Comparison of ENCODE assay signal across 8 cellular contexts in genomic region chr2:71276311-71277158, GRCh38. TPM values are rescaled to one million over a fixed set of nuclear protein-coding genes. Genes with fewer than 3 reads are reported as not detected.
DNase-seq lines count a peak whose midpoint lies in the region; ATAC-seq and TF ChIP-seq lines count a peak whose summit lies in the region.

No MANE protein-coding gene starts in this region.

- H3K4me3 Mint-ChIP-seq in nephron progenitor cell = peak overlapping the region; percentile 78

- no peak overlapping the region for H3K27ac ChIP-seq in HUES48 (ENCODE audit: low read depth, low read length)

- no peaks in the 10 kb centered on the region for H3K36me3 Mint-ChIP-seq in nephron progenitor cell (ENCODE audit: low read depth)

- no peak overlapping the region for H3K9ac ChIP-seq in HUES48 (ENCODE audit: low read depth, low read length)

- ATAC-seq in GM21447 (IDR thresholded peaks at IDR 0.05; ENCODE audit: unreplicated experiment) = peak; percentile 95

- DNase-seq in DMS 273 treated with DMSO at 0.1 percent for 48 hours (lab: John Stamatoyannopoulos, UW) = peak; percentile 67
- DNase-seq in RKO (ENCODE audit: low spot score) = peak; percentile 93
- DNase-seq in activated effector memory CD4-positive, alpha-beta T cell treated with anti-CD3 and anti-CD28 coated beads, Interleukin-2, amount 50 U/mL, for 16 hours = peak; percentile 94
- peak; percentile 60 for DNase-seq in fibroblast of villous mesenchyme (ENCODE audit: low read depth)
- peak; percentile 95 for DNase-seq in nephron progenitor cell
- DNase-seq in stimulated activated naive CD4-positive, alpha-beta T cell (lab: John Stamatoyannopoulos, UW) = peak; percentile 62 to 84 (median 75)

- peaks cover 15% of the 10 kb centered on the region for H3K4me1 Mint-ChIP-seq in nephron progenitor cell

- H3K27me3 ChIP-seq in HUES48 (ENCODE audit: control insufficient read depth, insufficient read depth, low read length) = peaks cover 25% of the 10 kb centered on the region

- H3K4me3 ChIP-seq in HUES48 (ENCODE audit: low read depth, low read length) (peak overlapping the region; percentile 62), fibroblast of villous mesenchyme (ENCODE audit: low read depth, low read length) (peak overlapping the region; percentile 57)

- H3K27ac Mint-ChIP-seq in nephron progenitor cell = no peak overlapping the region

- peaks cover 44% of the 10 kb centered on the region for H3K9me3 Mint-ChIP-seq in nephron progenitor cell

- TF ChIP-seq CTCF in fibroblast of villous mesenchyme (IDR thresholded peaks at IDR 0.05; ENCODE audit: insufficient read depth, low read depth, low read length) = no peak
- no peak for TF ChIP-seq CTCF in nephron progenitor cell (IDR thresholded peaks at IDR 0.05)

- H3K4me1 ChIP-seq in HUES48 (ENCODE audit: control insufficient read depth, insufficient read depth, low read length) = peaks cover 39% of the 10 kb centered on the region

- peaks cover 89% of the 10 kb centered on the region for H3K27me3 Mint-ChIP-seq in nephron progenitor cell (ENCODE audit: low read depth, poor library complexity)

- no peaks in the 10 kb centered on the region for H3K36me3 ChIP-seq in HUES48 (ENCODE audit: control insufficient read depth, insufficient read depth, low read length)

- H3K9me3 ChIP-seq in HUES48 (ENCODE audit: control insufficient read depth, insufficient read depth, low read length) = no peaks in the 10 kb centered on the region

RNA-seq across cellular contexts. Expression of gene PAIP2B, which starts 49.6 kb away (rescaled TPM):
- total RNA-seq in fibroblast of villous mesenchyme = under 0.01 and 0.43 TPM in 2 replicates

RNA-seq across cellular contexts. Expression of gene ZNF638, which starts 55.0 kb away (rescaled TPM):
- total RNA-seq in fibroblast of villous mesenchyme = 117 and 139 TPM in 2 replicates
